In the genomic region with DNA sequence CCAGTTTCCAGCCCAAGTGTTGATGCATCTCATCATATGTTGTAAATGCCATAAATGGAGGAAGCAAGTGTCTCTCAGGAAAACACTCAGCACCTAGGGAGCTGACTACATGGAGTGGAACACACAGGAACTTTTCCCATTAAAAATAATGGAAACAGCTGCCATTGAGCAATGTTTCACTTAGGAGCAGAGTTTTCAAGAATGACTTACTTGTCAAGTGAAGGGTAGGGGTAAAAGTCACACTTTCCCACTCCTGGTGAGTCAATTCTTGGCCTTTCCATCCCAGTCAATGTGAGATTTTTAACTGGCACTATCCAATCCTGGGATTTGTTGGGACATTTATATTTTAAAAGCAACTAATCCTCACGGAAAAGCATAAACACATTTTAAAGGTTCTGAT, we compare ENCODE assay signal across 24 cellular contexts.
"Had no signal": no experiment of that assay in that cellular context is flagged by ENCODE, and none has a peak within 500 bp of the region (broad histone marks: within the 10 kb centered on the region; RNA-seq: fewer than 3 reads in every experiment).

No MANE protein-coding gene starts in this region.

- H3K27ac Mint-ChIP-seq: activated B cell treated with CpG ODN at 0.5 μM for 24 hours; activated CD4-positive, alpha-beta T cell treated with anti-CD3 and anti-CD28 coated beads, Interleukin-2, amount 10 ng/mL, durations not matched to agents 24 days and 14 days; activated CD8-positive, alpha-beta memory T cell treated with anti-CD3 and anti-CD28 coated beads, Interleukin-2, amount 10 ng/mL, durations not matched to agents 7 days and 5 days; activated naive CD4-positive, alpha-beta T cell treated with anti-CD3 and anti-CD28 coated beads, Interleukin-2, amount 50 U/mL, for 72 hours; activated naive CD8-positive, alpha-beta T cell treated with anti-CD3 and anti-CD28 coated beads, Interleukin-2, amount 50 U/mL, for 24 hours; activated T-cell treated with anti-CD3 and anti-CD28 coated beads, Interleukin-2, amount 50 U/mL, for 24 hours; activated T-helper 1 cell treated with anti-CD3 and anti-CD28 coated beads, Interleukin-12 subunit alpha, Interleukin-12 subunit beta, Interleukin-2, Interleukin-4 antibody, amounts not matched to agents 30 ng/mL and 10 ng/mL and 1 ng/mL, durations not matched to agents 14 hours and 24 hours and 36 hours; T-helper 17 cell had no signal

- DNase-seq: activated B cell treated with CpG ODN at 0.5 μM for 24 hours; activated CD4-positive, alpha-beta T cell treated with anti-CD3 and anti-CD28 coated beads for 1 hour; activated CD4-positive, alpha-beta T cell treated with anti-CD3 and anti-CD28 coated beads, Interleukin-2, amount 10 ng/mL, durations not matched to agents 24 days and 14 days; activated CD4-positive, alpha-beta T cell treated with anti-CD3 and anti-CD28 coated beads, Interleukin-2, amount 50 U/mL, for 48 hours; activated CD8-positive, alpha-beta memory T cell treated with anti-CD3 and anti-CD28 coated beads, Interleukin-2, amount 10 ng/mL, durations not matched to agents 7 days and 5 days; activated effector memory CD4-positive, alpha-beta T cell treated with Interleukin-2 at 50 U/mL for 16 hours; activated naive CD4-positive, alpha-beta T cell treated with Interleukin-2 at 50 U/mL for 16 hours; activated naive CD8-positive, alpha-beta T cell treated with anti-CD3 and anti-CD28 coated beads, Interleukin-2, amount 50 U/mL, for 24 hours; activated T-cell treated with anti-CD3 and anti-CD28 coated beads, Interleukin-2, amount 50 U/mL, for 24 hours; amniotic stem cell; body of pancreas; Kasumi-1; KBM-7; NCI-H1048; NCI-H2029; NCI-H510A treated with DMSO at 0.1 percent for 48 hours; PC-3; SHP77; T-helper 17 cell; T-helper 9 cell had no signal

- H3K27me3 Mint-ChIP-seq: activated CD8-positive, alpha-beta memory T cell treated with anti-CD3 and anti-CD28 coated beads, Interleukin-2, amount 10 ng/mL, durations not matched to agents 7 days and 5 days; activated naive CD8-positive, alpha-beta T cell treated with anti-CD3 and anti-CD28 coated beads, Interleukin-2, amount 50 U/mL, for 24 hours; activated T-cell treated with anti-CD3 and anti-CD28 coated beads, Interleukin-2, amount 50 U/mL, for 24 hours; T-helper 17 cell had no signal

- H3K9me3 ChIP-seq: ascending aorta, body of pancreas, SJSA1 had no signal

- H3K4me3 ChIP-seq: ascending aorta, body of pancreas, SJSA1 had no signal

- H3K9me3 Mint-ChIP-seq: activated B cell treated with CpG ODN at 0.5 μM for 24 hours; activated CD4-positive, alpha-beta T cell treated with anti-CD3 and anti-CD28 coated beads, Interleukin-2, amount 10 ng/mL, durations not matched to agents 24 days and 14 days; activated naive CD4-positive, alpha-beta T cell treated with anti-CD3 and anti-CD28 coated beads, Interleukin-2, amount 50 U/mL, for 72 hours; activated naive CD8-positive, alpha-beta T cell treated with anti-CD3 and anti-CD28 coated beads, Interleukin-2, amount 50 U/mL, for 24 hours; activated T-cell treated with anti-CD3 and anti-CD28 coated beads, Interleukin-2, amount 50 U/mL, for 24 hours; activated T-helper 1 cell treated with anti-CD3 and anti-CD28 coated beads, Interleukin-12 subunit alpha, Interleukin-12 subunit beta, Interleukin-2, Interleukin-4 antibody, amounts not matched to agents 30 ng/mL and 10 ng/mL and 1 ng/mL, durations not matched to agents 14 hours and 24 hours and 36 hours had no signal

- H3K4me3 Mint-ChIP-seq: activated B cell treated with CpG ODN at 0.5 μM for 24 hours; activated CD4-positive, alpha-beta T cell treated with anti-CD3 and anti-CD28 coated beads, Interleukin-2, amount 10 ng/mL, durations not matched to agents 24 days and 14 days; activated CD8-positive, alpha-beta memory T cell treated with anti-CD3 and anti-CD28 coated beads, Interleukin-2, amount 10 ng/mL, durations not matched to agents 7 days and 5 days; activated naive CD8-positive, alpha-beta T cell treated with anti-CD3 and anti-CD28 coated beads, Interleukin-2, amount 50 U/mL, for 24 hours; activated T-cell treated with anti-CD3 and anti-CD28 coated beads, Interleukin-2, amount 50 U/mL, for 24 hours; activated T-helper 1 cell treated with anti-CD3 and anti-CD28 coated beads, Interleukin-12 subunit alpha, Interleukin-12 subunit beta, Interleukin-2, Interleukin-4 antibody, amounts not matched to agents 30 ng/mL and 10 ng/mL and 1 ng/mL, durations not matched to agents 14 hours and 24 hours and 36 hours; T-helper 17 cell had no signal

- H3K27ac ChIP-seq: ascending aorta, body of pancreas, SJSA1 had no signal

- H3K36me3 Mint-ChIP-seq: activated CD8-positive, alpha-beta memory T cell treated with anti-CD3 and anti-CD28 coated beads, Interleukin-2, amount 10 ng/mL, durations not matched to agents 7 days and 5 days; activated naive CD4-positive, alpha-beta T cell treated with anti-CD3 and anti-CD28 coated beads, Interleukin-2, amount 50 U/mL, for 72 hours had no signal

- H3K4me1 ChIP-seq: SJSA1 had no signal

- H3K36me3 ChIP-seq: ascending aorta, SJSA1 had no signal

- H3K27me3 ChIP-seq: ascending aorta, body of pancreas, SJSA1 had no signal
